Comparison of ENCODE assay signal across 8 cellular contexts in genomic region chr20:33095902-33096584, GRCh38. TPM values are rescaled to one million over a fixed set of nuclear protein-coding genes. Genes with fewer than 3 reads are reported as not detected.
DNase-seq lines count a peak whose midpoint lies in the region; FAIRE-seq and TF ChIP-seq lines count a peak whose summit lies in the region.
"Not testable (repeated sequence)": the region's sequence is repeated elsewhere in the genome, so short reads cannot be mapped to it uniquely, and the experiment has no call there.

No MANE protein-coding gene starts in this region.

- 36 to 43% (median 42%) methylated on average over 6 of the region's 6 CpGs for WGBS in small intestine, 3 donors

- BruUV-seq in PC-9 (replicated peaks; lab: Mats Ljungman, UMichigan), result not testable (repeated sequence)

- not testable (repeated sequence) for DNase-seq in AG04450 (ENCODE audit: low read depth, low spot score)
- peak; percentile 87 for DNase-seq in NCI-H1092 treated with DMSO at 0.1 percent for 48 hours (lab: John Stamatoyannopoulos, UW)
- DNase-seq in PC-9, result peak; percentile 52 to 67
- peak; percentile 16 for DNase-seq in activated T-cell treated with anti-CD3 and anti-CD28 coated beads for 1 hour (ENCODE audit: low read depth)
- DNase-seq in effector CD8-positive, alpha-beta T cell (lab: John Stamatoyannopoulos, UW), result peak; percentile 4
- peak; percentile 82 for DNase-seq in islet precursor cell
- DNase-seq in small intestine, result peak; percentile 19

- H2AFZ ChIP-seq in PC-9, result not testable (repeated sequence)

- H3K36me3 ChIP-seq in PC-9 (ENCODE audit: low read depth); small intestine (ENCODE audit: control insufficient read depth in 2 of 2, insufficient read depth in 2 of 2, low read length in 2 of 2): not testable (repeated sequence)

- not testable (repeated sequence) for H3K27me3 ChIP-seq in AG04450 (ENCODE audit: control insufficient read depth, insufficient read depth, low read length); PC-9 (ENCODE audit: insufficient read depth, low read depth); small intestine (ENCODE audit: control insufficient read depth in 2 of 2, insufficient read depth in 2 of 2, low read length in 2 of 2)

- TF ChIP-seq CTCF in AG04450 (IDR thresholded peaks at IDR 0.05; ENCODE audit: low read depth, low read length) (peak; percentile 54), GM12875 (IDR thresholded peaks at IDR 0.05; ENCODE audit: borderline replicate concordance, insufficient read depth, low read depth, low read length) (peak; percentile 66; the same call in 1 of the 2 replicates), PC-9 (conservative IDR thresholded peaks at IDR 0.05) (peak; percentile 87)

- not testable (repeated sequence) for H4K20me1 ChIP-seq in PC-9 (ENCODE audit: insufficient read depth)

- intact Hi-C loops in PC-9 (cut with micrococcal nuclease; ENCODE audit: unreplicated experiment), result loop anchor here (1.0 to 5.0 kb wide), 8 partner anchors 116 to 1033 kb away; partner anchors contain the start of genes ACTL10 and C20orf203

- not testable (repeated sequence) for H3K4me3 ChIP-seq in AG04450 (ENCODE audit: low read depth, low read length); GM12875 (ENCODE audit: low read depth, low read length); PC-9; small intestine (ENCODE audit: low read depth in 1 of 2, low read length in 2 of 2)

- POLR2A ChIA-PET in AG04450 (lab: Yijun Ruan, JAX); PC-9 (lab: Charles Lee; ENCODE audit: unreplicated experiment): not testable (repeated sequence)

- not testable (repeated sequence) for H3K4me2 ChIP-seq in PC-9

- not testable (repeated sequence) for H3K9me2 ChIP-seq in PC-9 (ENCODE audit: insufficient read depth)

- not testable (repeated sequence) for H3K79me2 ChIP-seq in PC-9 (ENCODE audit: low read depth)

- not testable (repeated sequence) for FAIRE-seq in small intestine (lab: Jason Lieb, UNC)

- not testable (repeated sequence) for H3K9me3 ChIP-seq in AG04450 (ENCODE audit: control insufficient read depth, insufficient read depth, low read length); PC-9 (ENCODE audit: insufficient read depth, low read depth); small intestine (ENCODE audit: control insufficient read depth, low read depth)

- not testable (repeated sequence) for H3K4me1 ChIP-seq in PC-9 (replicated peaks; ENCODE audit: insufficient read depth); small intestine (ENCODE audit: control insufficient read depth in 2 of 2, insufficient read depth in 1 of 2, low read depth in 1 of 2, low read length in 1 of 2)

- not testable (repeated sequence) for H3F3A ChIP-seq in PC-9 (ENCODE audit: insufficient read depth, low read depth)

- CTCF ChIA-PET in AG04450 (lab: Charles Lee) (interaction anchor here (1.0 to 1.2 kb wide), 4 partner anchors 151 to 306 kb away, joined by 3 to 8 read pairs (median 4); no protein-coding TSS in a partner anchor), PC-9 (lab: Charles Lee) (interaction anchor here (0.6 kb wide), 1 partner anchor 577 kb away, joined by 8 read pairs; no protein-coding TSS in a partner anchor)

- H3K27ac ChIP-seq in AG04450 (ENCODE audit: low read depth, low read length); PC-9; small intestine (ENCODE audit: low read depth in 1 of 2, low read length in 1 of 2): not testable (repeated sequence)

RNA-seq across cellular contexts. Expression of gene BPIFB4, which starts 16.6 kb away (rescaled TPM):
- polyA plus RNA-seq in AG04450 (2011; rRNA removed) (not detected in 2 replicates), small intestine (not detected)
- polyA minus RNA-seq in AG04450 (2011; rRNA and poly(A)+ RNA removed), result not detected in 2 replicates
- not detected in 2 replicates for total RNA-seq in PC-9 (2021)

RNA-seq across cellular contexts. Expression of gene BPIFB3, which starts 42.3 kb away (rescaled TPM):
- not detected in 2 replicates for polyA plus RNA-seq in AG04450 (2011; rRNA removed)
- not detected in 2 replicates for polyA minus RNA-seq in AG04450 (2011; rRNA and poly(A)+ RNA removed)
- total RNA-seq in PC-9 (2021), result not detected in 2 replicates
- not detected for polyA plus RNA-seq in small intestine
